1 cellular context compared by ENCODE assay signal in genomic region chr2:8544786-8545631, GRCh38.
TF ChIP-seq lines count a peak whose summit lies in the region.

No MANE protein-coding gene starts in this region.

TF ChIP-seq in HepG2, 621 proteins besides CTCF, POLR2A, EP300 and RAD21 (continued from another document and continues in another):
- no peak for TF ChIP-seq ZBTB2 (CRISPR knock-in tag; IDR thresholded peaks at IDR 0.05; ENCODE audit: low read depth)
- TF ChIP-seq KDM2A (CRISPR knock-in tag; IDR thresholded peaks at IDR 0.05; ENCODE audit: borderline replicate concordance, low read depth), result peak; percentile 44; the same call in 1 of the 2 replicates
- TF ChIP-seq, protein P1, sequence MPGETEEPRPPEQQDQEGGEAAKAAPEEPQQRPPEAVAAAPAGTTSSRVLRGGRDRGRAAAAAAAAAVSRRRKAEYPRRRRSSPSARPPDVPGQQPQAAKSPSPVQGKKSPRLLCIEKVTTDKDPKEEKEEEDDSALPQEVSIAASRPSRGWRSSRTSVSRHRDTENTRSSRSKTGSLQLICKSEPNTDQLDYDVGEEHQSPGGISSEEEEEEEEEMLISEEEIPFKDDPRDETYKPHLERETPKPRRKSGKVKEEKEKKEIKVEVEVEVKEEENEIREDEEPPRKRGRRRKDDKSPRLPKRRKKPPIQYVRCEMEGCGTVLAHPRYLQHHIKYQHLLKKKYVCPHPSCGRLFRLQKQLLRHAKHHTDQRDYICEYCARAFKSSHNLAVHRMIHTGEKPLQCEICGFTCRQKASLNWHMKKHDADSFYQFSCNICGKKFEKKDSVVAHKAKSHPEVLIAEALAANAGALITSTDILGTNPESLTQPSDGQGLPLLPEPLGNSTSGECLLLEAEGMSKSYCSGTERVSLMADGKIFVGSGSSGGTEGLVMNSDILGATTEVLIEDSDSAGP (CRISPR knock-in tag; IDR thresholded peaks at IDR 0.05; ENCODE audit: borderline replicate concordance), result peak; percentile 33; the same call in 1 of the 2 replicates
- TF ChIP-seq, protein P2, sequence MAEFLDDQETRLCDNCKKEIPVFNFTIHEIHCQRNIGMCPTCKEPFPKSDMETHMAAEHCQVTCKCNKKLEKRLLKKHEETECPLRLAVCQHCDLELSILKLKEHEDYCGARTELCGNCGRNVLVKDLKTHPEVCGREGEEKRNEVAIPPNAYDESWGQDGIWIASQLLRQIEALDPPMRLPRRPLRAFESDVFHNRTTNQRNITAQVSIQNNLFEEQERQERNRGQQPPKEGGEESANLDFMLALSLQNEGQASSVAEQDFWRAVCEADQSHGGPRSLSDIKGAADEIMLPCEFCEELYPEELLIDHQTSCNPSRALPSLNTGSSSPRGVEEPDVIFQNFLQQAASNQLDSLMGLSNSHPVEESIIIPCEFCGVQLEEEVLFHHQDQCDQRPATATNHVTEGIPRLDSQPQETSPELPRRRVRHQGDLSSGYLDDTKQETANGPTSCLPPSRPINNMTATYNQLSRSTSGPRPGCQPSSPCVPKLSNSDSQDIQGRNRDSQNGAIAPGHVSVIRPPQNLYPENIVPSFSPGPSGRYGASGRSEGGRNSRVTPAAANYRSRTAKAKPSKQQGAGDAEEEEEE (CRISPR knock-in tag; IDR thresholded peaks at IDR 0.05; ENCODE audit: borderline replicate concordance), result 0 out of 2 replicates have a peak, but pooled peaks have one; percentile 47
- TF ChIP-seq, protein P3, sequence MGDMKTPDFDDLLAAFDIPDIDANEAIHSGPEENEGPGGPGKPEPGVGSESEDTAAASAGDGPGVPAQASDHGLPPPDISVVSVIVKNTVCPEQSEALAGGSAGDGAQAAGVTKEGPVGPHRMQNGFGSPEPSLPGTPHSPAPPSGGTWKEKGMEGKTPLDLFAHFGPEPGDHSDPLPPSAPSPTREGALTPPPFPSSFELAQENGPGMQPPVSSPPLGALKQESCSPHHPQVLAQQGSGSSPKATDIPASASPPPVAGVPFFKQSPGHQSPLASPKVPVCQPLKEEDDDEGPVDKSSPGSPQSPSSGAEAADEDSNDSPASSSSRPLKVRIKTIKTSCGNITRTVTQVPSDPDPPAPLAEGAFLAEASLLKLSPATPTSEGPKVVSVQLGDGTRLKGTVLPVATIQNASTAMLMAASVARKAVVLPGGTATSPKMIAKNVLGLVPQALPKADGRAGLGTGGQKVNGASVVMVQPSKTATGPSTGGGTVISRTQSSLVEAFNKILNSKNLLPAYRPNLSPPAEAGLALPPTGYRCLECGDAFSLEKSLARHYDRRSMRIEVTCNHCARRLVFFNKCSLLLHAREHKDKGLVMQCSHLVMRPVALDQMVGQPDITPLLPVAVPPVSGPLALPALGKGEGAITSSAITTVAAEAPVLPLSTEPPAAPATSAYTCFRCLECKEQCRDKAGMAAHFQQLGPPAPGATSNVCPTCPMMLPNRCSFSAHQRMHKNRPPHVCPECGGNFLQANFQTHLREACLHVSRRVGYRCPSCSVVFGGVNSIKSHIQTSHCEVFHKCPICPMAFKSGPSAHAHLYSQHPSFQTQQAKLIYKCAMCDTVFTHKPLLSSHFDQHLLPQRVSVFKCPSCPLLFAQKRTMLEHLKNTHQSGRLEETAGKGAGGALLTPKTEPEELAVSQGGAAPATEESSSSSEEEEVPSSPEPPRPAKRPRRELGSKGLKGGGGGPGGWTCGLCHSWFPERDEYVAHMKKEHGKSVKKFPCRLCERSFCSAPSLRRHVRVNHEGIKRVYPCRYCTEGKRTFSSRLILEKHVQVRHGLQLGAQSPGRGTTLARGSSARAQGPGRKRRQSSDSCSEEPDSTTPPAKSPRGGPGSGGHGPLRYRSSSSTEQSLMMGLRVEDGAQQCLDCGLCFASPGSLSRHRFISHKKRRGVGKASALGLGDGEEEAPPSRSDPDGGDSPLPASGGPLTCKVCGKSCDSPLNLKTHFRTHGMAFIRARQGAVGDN (CRISPR knock-in tag; IDR thresholded peaks at IDR 0.05), result peak; percentile 50
- no peak for TF ChIP-seq MXD4 (CRISPR knock-in tag; IDR thresholded peaks at IDR 0.05)
- 0 out of 2 replicates have a peak, but pooled peaks have one; percentile 28 for TF ChIP-seq SPEN (CRISPR knock-in tag; IDR thresholded peaks at IDR 0.05; ENCODE audit: low read depth)
- TF ChIP-seq HINFP (CRISPR knock-in tag; IDR thresholded peaks at IDR 0.05; ENCODE audit: low read depth), result no peak
- TF ChIP-seq STAG1 (CRISPR knock-in tag; IDR thresholded peaks at IDR 0.05), result peak; percentile 75
- peak; percentile 93 for TF ChIP-seq FOSL2 (CRISPR knock-in tag; IDR thresholded peaks at IDR 0.05)
- TF ChIP-seq ZNF574 (CRISPR knock-in tag; IDR thresholded peaks at IDR 0.05), result no peak
- TF ChIP-seq ZKSCAN5 (CRISPR knock-in tag; IDR thresholded peaks at IDR 0.05), result no peak
- TF ChIP-seq PRDM10 (CRISPR knock-in tag; IDR thresholded peaks at IDR 0.05; ENCODE audit: low read depth), result no peak
- TF ChIP-seq, protein P4, sequence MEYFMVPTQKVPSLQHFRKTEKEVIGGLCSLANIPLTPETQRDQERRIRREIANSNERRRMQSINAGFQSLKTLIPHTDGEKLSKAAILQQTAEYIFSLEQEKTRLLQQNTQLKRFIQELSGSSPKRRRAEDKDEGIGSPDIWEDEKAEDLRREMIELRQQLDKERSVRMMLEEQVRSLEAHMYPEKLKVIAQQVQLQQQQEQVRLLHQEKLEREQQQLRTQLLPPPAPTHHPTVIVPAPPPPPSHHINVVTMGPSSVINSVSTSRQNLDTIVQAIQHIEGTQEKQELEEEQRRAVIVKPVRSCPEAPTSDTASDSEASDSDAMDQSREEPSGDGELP (IDR thresholded peaks at IDR 0.05; ENCODE audit: borderline replicate concordance, low read depth), result peak; percentile 74; the same call in 1 of the 2 replicates
- no peak for TF ChIP-seq CCAR2 (optimal IDR thresholded peaks at IDR 0.05; ENCODE audit: low read depth, low read length)
- TF ChIP-seq GLMP (CRISPR knock-in tag; IDR thresholded peaks at IDR 0.05; ENCODE audit: borderline replicate concordance), result no peak
- 0 out of 2 replicates have a peak, but pooled peaks have one; percentile 55 for TF ChIP-seq ATF3 (CRISPR knock-in tag; IDR thresholded peaks at IDR 0.05)
- no peak for TF ChIP-seq ZBTB20 (CRISPR knock-in tag; IDR thresholded peaks at IDR 0.05; ENCODE audit: borderline replicate concordance, low read depth)
- 0 out of 2 replicates have a peak, but pooled peaks have one; percentile 21 for TF ChIP-seq MED1 (CRISPR knock-in tag; IDR thresholded peaks at IDR 0.05)
- TF ChIP-seq RXRB (CRISPR knock-in tag; IDR thresholded peaks at IDR 0.05; ENCODE audit: borderline replicate concordance), result 0 out of 2 replicates have a peak, but pooled peaks have one; percentile 33
- TF ChIP-seq SP5 (CRISPR knock-in tag; IDR thresholded peaks at IDR 0.05; ENCODE audit: borderline replicate concordance, low read depth), result no peak
- no peak for TF ChIP-seq ZIK1 (CRISPR knock-in tag; IDR thresholded peaks at IDR 0.05; ENCODE audit: borderline replicate concordance, low read depth)
- no peak for TF ChIP-seq TFDP2 (CRISPR knock-in tag; IDR thresholded peaks at IDR 0.05)
- 0 out of 2 replicates have a peak, but pooled peaks have one; percentile 35 for TF ChIP-seq ZBTB7A (CRISPR knock-in tag; IDR thresholded peaks at IDR 0.05)
- TF ChIP-seq IRF2 (CRISPR knock-in tag; IDR thresholded peaks at IDR 0.05), result 0 out of 2 replicates have a peak, but pooled peaks have one; percentile 27
- TF ChIP-seq HDAC2 (CRISPR knock-in tag; IDR thresholded peaks at IDR 0.05), result 0 out of 2 replicates have a peak, but pooled peaks have one; percentile 12
- TF ChIP-seq TGIF2 (CRISPR knock-in tag; IDR thresholded peaks at IDR 0.05), result no peak
- no peak for TF ChIP-seq ZNF768 (CRISPR knock-in tag; IDR thresholded peaks at IDR 0.05)
- 0 out of 2 replicates have a peak, but pooled peaks have one; percentile 17 for TF ChIP-seq ELF1 (CRISPR knock-in tag; IDR thresholded peaks at IDR 0.05)
- TF ChIP-seq, protein P5, sequence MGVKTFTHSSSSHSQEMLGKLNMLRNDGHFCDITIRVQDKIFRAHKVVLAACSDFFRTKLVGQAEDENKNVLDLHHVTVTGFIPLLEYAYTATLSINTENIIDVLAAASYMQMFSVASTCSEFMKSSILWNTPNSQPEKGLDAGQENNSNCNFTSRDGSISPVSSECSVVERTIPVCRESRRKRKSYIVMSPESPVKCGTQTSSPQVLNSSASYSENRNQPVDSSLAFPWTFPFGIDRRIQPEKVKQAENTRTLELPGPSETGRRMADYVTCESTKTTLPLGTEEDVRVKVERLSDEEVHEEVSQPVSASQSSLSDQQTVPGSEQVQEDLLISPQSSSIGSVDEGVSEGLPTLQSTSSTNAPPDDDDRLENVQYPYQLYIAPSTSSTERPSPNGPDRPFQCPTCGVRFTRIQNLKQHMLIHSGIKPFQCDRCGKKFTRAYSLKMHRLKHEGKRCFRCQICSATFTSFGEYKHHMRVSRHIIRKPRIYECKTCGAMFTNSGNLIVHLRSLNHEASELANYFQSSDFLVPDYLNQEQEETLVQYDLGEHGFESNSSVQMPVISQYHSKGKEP (CRISPR knock-in tag; IDR thresholded peaks at IDR 0.05), result no peak
